ENCODE assay signal across 8 cellular contexts in genomic region chr17:63838586-63839184, GRCh38. TPM values are rescaled to one million over a fixed set of nuclear protein-coding genes. Genes with fewer than 3 reads are reported as not detected.
A peak's percentile ranks its signal among the peaks of the same experiment; 100 is the strongest.
DNase-seq lines count a peak whose midpoint lies in the region; ATAC-seq and TF ChIP-seq lines count a peak whose summit lies in the region.

No MANE protein-coding gene starts in this region.

- H3K4me3 Mint-ChIP-seq in T-helper 2 cell treated with Interferon-gamma antibody and Interleukin-4, amounts not matched to agents 5 μg/mL and 100 μg/mL, for 36 hours, result peak overlapping the region; percentile 15
- peak overlapping the region; percentile 56 for H3K4me3 Mint-ChIP-seq in activated T-helper 17 cell treated with anti-CD3 and anti-CD28 coated beads, Interleukin-2, amount 50 U/mL, for 72 hours
- no peak overlapping the region for H3K4me3 Mint-ChIP-seq in chondrocyte (ENCODE audit: unreplicated experiment)

- H3K4me1 Mint-ChIP-seq in T-helper 2 cell treated with Interferon-gamma antibody and Interleukin-4, amounts not matched to agents 5 μg/mL and 100 μg/mL, for 36 hours (ENCODE audit: low read depth), result peaks cover 28% of the 10 kb centered on the region
- H3K4me1 Mint-ChIP-seq in activated T-helper 17 cell treated with anti-CD3 and anti-CD28 coated beads, Interleukin-2, amount 50 U/mL, for 72 hours, result peaks cover 15% of the 10 kb centered on the region
- peaks cover 27% of the 10 kb centered on the region for H3K4me1 Mint-ChIP-seq in chondrocyte (ENCODE audit: low read depth)

- H3K36me3 Mint-ChIP-seq in T-helper 2 cell treated with Interferon-gamma antibody and Interleukin-4, amounts not matched to agents 5 μg/mL and 100 μg/mL, for 36 hours (ENCODE audit: low read depth), result peaks cover 36% of the 10 kb centered on the region
- H3K36me3 Mint-ChIP-seq in activated T-helper 17 cell treated with anti-CD3 and anti-CD28 coated beads, Interleukin-2, amount 50 U/mL, for 72 hours (ENCODE audit: low read depth), result peaks cover 51% of the 10 kb centered on the region
- peaks cover 6% of the 10 kb centered on the region for H3K36me3 Mint-ChIP-seq in chondrocyte (ENCODE audit: low read depth)

- intact Hi-C loops in cardiac septum (cut with DNase I), result no loop called here

- peak overlapping the region; percentile 50 for H3K27ac Mint-ChIP-seq in T-helper 2 cell treated with Interferon-gamma antibody and Interleukin-4, amounts not matched to agents 5 μg/mL and 100 μg/mL, for 36 hours
- H3K27ac Mint-ChIP-seq in activated T-helper 17 cell treated with anti-CD3 and anti-CD28 coated beads, Interleukin-2, amount 50 U/mL, for 72 hours, result peak overlapping the region; percentile 68
- no peak overlapping the region for H3K27ac Mint-ChIP-seq in chondrocyte (ENCODE audit: unreplicated experiment)

- no peak for ATAC-seq in activated T-helper 17 cell treated with anti-CD3 and anti-CD28 coated beads, Interleukin-2, amount 50 U/mL, for 72 hours (replicated peaks)
- ATAC-seq in HG03439 (IDR thresholded peaks at IDR 0.05; ENCODE audit: unreplicated experiment) (no peak), HG02678 (IDR thresholded peaks at IDR 0.05; ENCODE audit: unreplicated experiment) (no peak)

- TF ChIP-seq CTCF in chondrocyte (IDR thresholded peaks at IDR 0.05), result no peak

- H3K27me3 Mint-ChIP-seq in T-helper 2 cell treated with Interferon-gamma antibody and Interleukin-4, amounts not matched to agents 5 μg/mL and 100 μg/mL, for 36 hours (ENCODE audit: low read depth), result no peaks in the 10 kb centered on the region
- H3K27me3 Mint-ChIP-seq in activated T-helper 17 cell treated with anti-CD3 and anti-CD28 coated beads, Interleukin-2, amount 50 U/mL, for 72 hours, result no peaks in the 10 kb centered on the region
- no peaks in the 10 kb centered on the region for H3K27me3 Mint-ChIP-seq in chondrocyte (ENCODE audit: low read depth)

- H3K9me3 Mint-ChIP-seq in T-helper 2 cell treated with Interferon-gamma antibody and Interleukin-4, amounts not matched to agents 5 μg/mL and 100 μg/mL, for 36 hours, result no peaks in the 10 kb centered on the region
- no peaks in the 10 kb centered on the region for H3K9me3 Mint-ChIP-seq in activated T-helper 17 cell treated with anti-CD3 and anti-CD28 coated beads, Interleukin-2, amount 50 U/mL, for 72 hours
- no peaks in the 10 kb centered on the region for H3K9me3 Mint-ChIP-seq in chondrocyte (ENCODE audit: low read depth)

- no peak for DNase-seq in T-helper 2 cell treated with Interferon-gamma antibody and Interleukin-4, amounts not matched to agents 5 μg/mL and 100 μg/mL, for 36 hours (ENCODE audit: low spot score)
- DNase-seq in T-helper 2 cell, result no peak
- DNase-seq in cardiac septum (ENCODE audit: low spot score), result peak; percentile 91
- DNase-seq in renal cortical epithelial cell (ENCODE audit: low read depth), result peak; percentile 44
- no peak for DNase-seq in chondrocyte (ENCODE audit: low spot score)

RNA-seq across cellular contexts. Expression of gene SMARCD2, which starts 3.8 kb away (rescaled TPM):
- total RNA-seq in activated T-helper 17 cell treated with anti-CD3 and anti-CD28 coated beads, Interleukin-2, amount 50 U/mL, for 72 hours, result 100 to 1,000 TPM in 1 of 2 donors, 10 to 100 TPM in 1; 82.7 to 112 TPM
- total RNA-seq in cardiac septum, result 18.8 TPM
- 65.2 and 96.2 TPM in 2 replicates for total RNA-seq in renal cortical epithelial cell
- total RNA-seq in chondrocyte, result 30.7 to 35.1 TPM (median 34.6 TPM) in 3 replicates

RNA-seq across cellular contexts. Expression of gene FTSJ3, which starts 11.2 kb away (rescaled TPM):
- 10 to 100 TPM; 36.3 to 74.1 TPM for total RNA-seq in activated T-helper 17 cell treated with anti-CD3 and anti-CD28 coated beads, Interleukin-2, amount 50 U/mL, for 72 hours
- 29.9 TPM for total RNA-seq in cardiac septum
- 76.1 and 100 TPM in 2 replicates for total RNA-seq in renal cortical epithelial cell
- 26.5 to 41.4 TPM (median 27.9 TPM) in 3 replicates for total RNA-seq in chondrocyte

RNA-seq across cellular contexts. Expression of gene PSMC5, which starts 11.5 kb away (rescaled TPM):
- total RNA-seq in activated T-helper 17 cell treated with anti-CD3 and anti-CD28 coated beads, Interleukin-2, amount 50 U/mL, for 72 hours, result 100 to 1,000 TPM; 102 to 172 TPM
- 109 TPM for total RNA-seq in cardiac septum
- total RNA-seq in renal cortical epithelial cell, result 37.0 and 132 TPM in 2 replicates
- total RNA-seq in chondrocyte, result 92.3 to 112 TPM (median 94.9 TPM) in 3 replicates

RNA-seq across cellular contexts. Expression of gene CSH2, which starts 34.8 kb away (rescaled TPM):
- total RNA-seq in activated T-helper 17 cell treated with anti-CD3 and anti-CD28 coated beads, Interleukin-2, amount 50 U/mL, for 72 hours, result 1 to 10 TPM; 2.3 to 3.5 TPM
- not detected for total RNA-seq in cardiac septum
- not detected in 2 replicates for total RNA-seq in renal cortical epithelial cell
- total RNA-seq in chondrocyte, result 6.9 TPM in 1 of 3 replicates, not detected in the others

RNA-seq across cellular contexts. Expression of gene GH2, which starts 43.1 kb away (rescaled TPM):
- total RNA-seq in activated T-helper 17 cell treated with anti-CD3 and anti-CD28 coated beads, Interleukin-2, amount 50 U/mL, for 72 hours, result not detected
- total RNA-seq in cardiac septum (not detected), renal cortical epithelial cell (not detected in 2 replicates), chondrocyte (not detected in 3 replicates)

Comparison
In these comparisons a context has a peak if more than half of its experiments do, and no peak if none do; other contexts are left out.
1. DNase-seq: peak in cardiac septum (single experiment) and renal cortical epithelial cell (single experiment); none in T-helper 2 cell treated with Interferon-gamma antibody and Interleukin-4, amounts not matched to agents 5 μg/mL and 100 μg/mL, for 36 hours (single experiment), T-helper 2 cell (0 of 5) and chondrocyte (single experiment).